ENCODE assay signal across 8 cellular contexts in genomic region chr3:15108082-15108545, GRCh38. TPM values are rescaled to one million over a fixed set of nuclear protein-coding genes. Genes with fewer than 3 reads are reported as not detected.
DNase-seq lines count a peak whose midpoint lies in the region; ATAC-seq and TF ChIP-seq lines count a peak whose summit lies in the region.

No MANE protein-coding gene starts in this region.

- H3K27ac ChIP-seq in Peyer's patch = no peak overlapping the region
- H3K27ac ChIP-seq in foreskin keratinocyte = no peak overlapping the region
- H3K27ac ChIP-seq in suprapubic skin = no peak overlapping the region

- no peaks in the 10 kb centered on the region for H3K27me3 ChIP-seq in Peyer's patch
- no peaks in the 10 kb centered on the region for H3K27me3 ChIP-seq in foreskin keratinocyte
- H3K27me3 ChIP-seq in suprapubic skin = no peaks in the 10 kb centered on the region

- DNase-seq in AG09309 (ENCODE audit: low read depth) = peak; percentile 37
- DNase-seq in HT-29 (ENCODE audit: low spot score) = peak; percentile 48
- DNase-seq in Peyer's patch = peak; percentile 35 to 84 (median 82)
- DNase-seq in activated T-helper 1 cell treated with anti-CD3 and anti-CD28 coated beads, Interleukin-12 subunit alpha, Interleukin-12 subunit beta, Interleukin-2, Interleukin-4 antibody, amounts not matched to agents 30 ng/mL and 10 ng/mL and 1 ng/mL, durations not matched to agents 14 hours and 24 hours and 36 hours (ENCODE audit: low spot score) = peak; percentile 55
- DNase-seq in foreskin keratinocyte = no peak
- peak; percentile 37 for DNase-seq in omental fat pad (ENCODE audit: low spot score)
- DNase-seq in suprapubic skin (ENCODE audit: low spot score in 2 of 2) = peak; percentile 74 to 83

- WGBS in suprapubic skin = 16% methylated on average over 9 of the region's 11 CpGs

- peaks cover 4% of the 10 kb centered on the region for H3K4me1 Mint-ChIP-seq in activated T-helper 1 cell treated with anti-CD3 and anti-CD28 coated beads, Interleukin-12 subunit alpha, Interleukin-12 subunit beta, Interleukin-2, Interleukin-4 antibody, amounts not matched to agents 30 ng/mL and 10 ng/mL and 1 ng/mL, durations not matched to agents 14 hours and 24 hours and 36 hours (ENCODE audit: low read depth)

- H3K4me3 ChIP-seq in AG09309 (ENCODE audit: control insufficient read depth, low read depth, low read length) (no peak overlapping the region), Peyer's patch (no peak overlapping the region), suprapubic skin (no peak overlapping the region)

- no peak overlapping the region for H3K4me3 Mint-ChIP-seq in activated T-helper 1 cell treated with anti-CD3 and anti-CD28 coated beads, Interleukin-12 subunit alpha, Interleukin-12 subunit beta, Interleukin-2, Interleukin-4 antibody, amounts not matched to agents 30 ng/mL and 10 ng/mL and 1 ng/mL, durations not matched to agents 14 hours and 24 hours and 36 hours

- no peaks in the 10 kb centered on the region for H3K9me3 ChIP-seq in Peyer's patch
- H3K9me3 ChIP-seq in suprapubic skin = no peaks in the 10 kb centered on the region

- H3K9me3 Mint-ChIP-seq in activated T-helper 1 cell treated with anti-CD3 and anti-CD28 coated beads, Interleukin-12 subunit alpha, Interleukin-12 subunit beta, Interleukin-2, Interleukin-4 antibody, amounts not matched to agents 30 ng/mL and 10 ng/mL and 1 ng/mL, durations not matched to agents 14 hours and 24 hours and 36 hours = no peaks in the 10 kb centered on the region

- H3K36me3 Mint-ChIP-seq in activated T-helper 1 cell treated with anti-CD3 and anti-CD28 coated beads, Interleukin-12 subunit alpha, Interleukin-12 subunit beta, Interleukin-2, Interleukin-4 antibody, amounts not matched to agents 30 ng/mL and 10 ng/mL and 1 ng/mL, durations not matched to agents 14 hours and 24 hours and 36 hours (ENCODE audit: low read depth) = no peaks in the 10 kb centered on the region

- H3K27me3 Mint-ChIP-seq in activated T-helper 1 cell treated with anti-CD3 and anti-CD28 coated beads, Interleukin-12 subunit alpha, Interleukin-12 subunit beta, Interleukin-2, Interleukin-4 antibody, amounts not matched to agents 30 ng/mL and 10 ng/mL and 1 ng/mL, durations not matched to agents 14 hours and 24 hours and 36 hours (ENCODE audit: insufficient read depth) = peaks cover 11% of the 10 kb centered on the region

- intact Hi-C loops in activated T-helper 1 cell treated with anti-CD3 and anti-CD28 coated beads, Interleukin-12 subunit alpha, Interleukin-12 subunit beta, Interleukin-2, Interleukin-4 antibody, amounts not matched to agents 30 ng/mL and 10 ng/mL and 1 ng/mL, durations not matched to agents 14 hours and 24 hours and 36 hours (cut with micrococcal nuclease) = loop anchor here (1.0 to 10.0 kb wide), 5 partner anchors 98 to 449 kb away; partner anchors contain the start of gene CAPN7

- ATAC-seq in GM18907 (IDR thresholded peaks at IDR 0.05; ENCODE audit: unreplicated experiment) (peak; percentile 69), foreskin keratinocyte (peak; percentile 88), omental fat pad (ENCODE audit: low FRiP score) (peak; percentile 80)

- H3K27ac Mint-ChIP-seq in activated T-helper 1 cell treated with anti-CD3 and anti-CD28 coated beads, Interleukin-12 subunit alpha, Interleukin-12 subunit beta, Interleukin-2, Interleukin-4 antibody, amounts not matched to agents 30 ng/mL and 10 ng/mL and 1 ng/mL, durations not matched to agents 14 hours and 24 hours and 36 hours = no peak overlapping the region

- TF ChIP-seq CTCF in AG09309 (IDR thresholded peaks at IDR 0.05; ENCODE audit: control insufficient read depth, insufficient read depth, low read depth, low read length, missing control alignments) (peak; percentile 96), Peyer's patch (IDR thresholded peaks at IDR 0.05) (peak; percentile 48 to 91 (median 76)), foreskin keratinocyte (conservative IDR thresholded peaks at IDR 0.05) (peak; percentile 83), omental fat pad (IDR thresholded peaks at IDR 0.05) (peak in 1 of 3 donors; percentile 42), suprapubic skin (IDR thresholded peaks at IDR 0.05) (peak; percentile 54 to 90)

- TF ChIP-seq POLR2A in Peyer's patch (IDR thresholded peaks at IDR 0.05) (no peak), suprapubic skin (IDR thresholded peaks at IDR 0.05) (no peak)

- H3K36me3 ChIP-seq in Peyer's patch (no peaks in the 10 kb centered on the region), suprapubic skin (no peaks in the 10 kb centered on the region)

- no peak for TF ChIP-seq EP300 in suprapubic skin (IDR thresholded peaks at IDR 0.05)

- no peaks in the 10 kb centered on the region for H3K4me1 ChIP-seq in Peyer's patch
- H3K4me1 ChIP-seq in foreskin keratinocyte = no peaks in the 10 kb centered on the region
- peaks cover 7% of the 10 kb centered on the region for H3K4me1 ChIP-seq in suprapubic skin

RNA-seq across cellular contexts. Expression of gene RBSN, which starts 9.2 kb away (rescaled TPM):
- 5.6 and 5.8 TPM in 2 replicates for total RNA-seq in HT-29 (2014; rRNA removed; shearing (Covaris generic))
- 10 to 100 TPM; 17.2 to 94.9 (median 32.1) TPM for total RNA-seq in Peyer's patch
- 11.7 and 12.5 TPM in 2 replicates for total RNA-seq in activated T-helper 1 cell treated with anti-CD3 and anti-CD28 coated beads, Interleukin-12 subunit alpha, Interleukin-12 subunit beta, Interleukin-2, Interleukin-4 antibody, amounts not matched to agents 30 ng/mL and 10 ng/mL and 1 ng/mL, durations not matched to agents 14 hours and 24 hours and 36 hours
- 20.2 and 20.9 TPM in 2 replicates for total RNA-seq in foreskin keratinocyte
- 5.8 and 5.9 TPM in 2 replicates for polyA plus RNA-seq in foreskin keratinocyte
- total RNA-seq in omental fat pad = 10 to 100 TPM; 22.3 to 32.3 (median 23.3) TPM
- total RNA-seq in suprapubic skin = 10 to 100 TPM; 25.8 to 48.4 (median 30.8) TPM

RNA-seq across cellular contexts. Expression of gene MRPS25, which starts 43.0 kb away (rescaled TPM):
- 25.8 and 28.8 TPM in 2 replicates for total RNA-seq in HT-29 (2014; rRNA removed; shearing (Covaris generic))
- 100 to 1,000 TPM in 1 of 4 donors, 10 to 100 TPM in 3; 49.6 to 120 (median 94.2) TPM for total RNA-seq in Peyer's patch
- total RNA-seq in activated T-helper 1 cell treated with anti-CD3 and anti-CD28 coated beads, Interleukin-12 subunit alpha, Interleukin-12 subunit beta, Interleukin-2, Interleukin-4 antibody, amounts not matched to agents 30 ng/mL and 10 ng/mL and 1 ng/mL, durations not matched to agents 14 hours and 24 hours and 36 hours = 96.5 and 105 TPM in 2 replicates
- 38.9 and 42.5 TPM in 2 replicates for total RNA-seq in foreskin keratinocyte
- polyA plus RNA-seq in foreskin keratinocyte = 56.8 and 61.9 TPM in 2 replicates
- total RNA-seq in omental fat pad = 10 to 100 TPM; 27.1 to 41.3 (median 36.1) TPM
- 10 to 100 TPM; 22.3 to 46.8 (median 29.2) TPM for total RNA-seq in suprapubic skin

Comparison
In these comparisons a context has a peak if more than half of its experiments do, and no peak if none do; other contexts are left out.
1. DNase-seq: peak in AG09309 (single experiment), HT-29 (single experiment), Peyer's patch (3 of 3), activated T-helper 1 cell treated with anti-CD3 and anti-CD28 coated beads, Interleukin-12 subunit alpha, Interleukin-12 subunit beta, Interleukin-2, Interleukin-4 antibody, amounts not matched to agents 30 ng/mL and 10 ng/mL and 1 ng/mL, durations not matched to agents 14 hours and 24 hours and 36 hours (single experiment), omental fat pad (single experiment) and suprapubic skin (2 of 2); none in foreskin keratinocyte (0 of 2).
2. Peak in every context shown above with its lines, with median percentiles within 50 percentile points of each other: ATAC-seq.